Comparison of ENCODE assay signal across 1 cellular context in genomic region chr1:64743954-64744491, GRCh38.
TF ChIP-seq lines count a peak whose summit lies in the region.

No MANE protein-coding gene starts in this region.

TF ChIP-seq in IMR-90, 13 proteins besides CTCF, POLR2A, EP300 and RAD21 (continued from another document):
- TF ChIP-seq ELK1 (IDR thresholded peaks at IDR 0.05; ENCODE audit: borderline replicate concordance, low read depth, low read length), result no peak
- no peak for TF ChIP-seq CHD1 (IDR thresholded peaks at IDR 0.05; ENCODE audit: low read depth, low read length)
- no peak for TF ChIP-seq SMC3 (IDR thresholded peaks at IDR 0.05; ENCODE audit: low read depth, low read length)
- TF ChIP-seq USF2 (IDR thresholded peaks at IDR 0.05; ENCODE audit: low read depth, low read length), result no peak
- no peak for TF ChIP-seq CEBPB (IDR thresholded peaks at IDR 0.05; ENCODE audit: low read depth, low read length)
- no peak for TF ChIP-seq FOS (IDR thresholded peaks at IDR 0.05; ENCODE audit: low read depth, low read length)
- TF ChIP-seq RFX5 (IDR thresholded peaks at IDR 0.05; ENCODE audit: low read depth, low read length), result no peak
- no peak for TF ChIP-seq NFE2L2 (IDR thresholded peaks at IDR 0.05; ENCODE audit: low read depth, low read length)
- no peak for TF ChIP-seq BHLHE40 (IDR thresholded peaks at IDR 0.05; ENCODE audit: low read depth, low read length)
- no peak for TF ChIP-seq MAFK (IDR thresholded peaks at IDR 0.05; ENCODE audit: low read depth, low read length)
- no peak for TF ChIP-seq RCOR1 (IDR thresholded peaks at IDR 0.05; ENCODE audit: insufficient replicate concordance, low read length)
- no peak for TF ChIP-seq MAZ (IDR thresholded peaks at IDR 0.05; ENCODE audit: borderline replicate concordance, low read depth, low read length)
TF ChIP-seq in IMR-90: peak in this region for 0.
